ENCODE assay signal across 18 cellular contexts in genomic region chrY:7448691-7449090, GRCh38.
DNase-seq lines count a peak whose midpoint lies in the region; ATAC-seq, FAIRE-seq and TF ChIP-seq lines count a peak whose summit lies in the region.
"Had no signal": no experiment of that assay in that cellular context is flagged by ENCODE, and none has a peak within 500 bp of the region (broad histone marks: within the 10 kb centered on the region; RNA-seq: fewer than 3 reads in every experiment).

No MANE protein-coding gene starts in this region.

- no peaks in the 10 kb centered on the region; the same call in 1 of the 2 replicates for H3K27me3 Mint-ChIP-seq in HFFc6 (ENCODE audit: insufficient read depth)
- H3K27me3 Mint-ChIP-seq in astrocyte (ENCODE audit: low read depth, unreplicated experiment) = no peaks in the 10 kb centered on the region

- H3K4me1 ChIP-seq in astrocyte (ENCODE audit: insufficient read depth, low read length) = peaks cover 2% of the 10 kb centered on the region
- H3K4me1 ChIP-seq in prostate gland (replicated peaks) = no peaks in the 10 kb centered on the region
- no peaks in the 10 kb centered on the region for H3K4me1 ChIP-seq in right lobe of liver
- H3K4me1 ChIP-seq: A549, BLaER1, Caco-2, HAP-1 had no signal

- no peak overlapping the region for H2AFZ ChIP-seq in astrocyte (ENCODE audit: low read depth, low read length)

- H3K9ac ChIP-seq in astrocyte (ENCODE audit: low read length) = no peak overlapping the region
- H3K9ac ChIP-seq: BLaER1 had no signal

- H3K9me3 ChIP-seq in astrocyte (ENCODE audit: insufficient read depth, low read depth, low read length) = no peaks in the 10 kb centered on the region
- H3K9me3 ChIP-seq in prostate gland = no peaks in the 10 kb centered on the region
- H3K9me3 ChIP-seq in right lobe of liver = no peaks in the 10 kb centered on the region
- H3K9me3 ChIP-seq: A549, BLaER1, Caco-2, HAP-1 had no signal

- H3K36me3 Mint-ChIP-seq in HFFc6 (ENCODE audit: low read depth) (peaks cover 8% of the 10 kb centered on the region; the same call in 1 of the 2 replicates), astrocyte (ENCODE audit: low read depth, unreplicated experiment) (no peaks in the 10 kb centered on the region)
- H3K36me3 Mint-ChIP-seq: CD8-positive, alpha-beta memory T cell had no signal

- H3K4me3 Mint-ChIP-seq in HFFc6 = peak overlapping the region; percentile 17; the same call in 1 of the 2 replicates
- H3K4me3 Mint-ChIP-seq in astrocyte (ENCODE audit: unreplicated experiment) = no peak overlapping the region
- H3K4me3 Mint-ChIP-seq: CD8-positive, alpha-beta memory T cell had no signal

- H3K79me2 ChIP-seq in astrocyte (ENCODE audit: insufficient read depth, low read length) = no peaks in the 10 kb centered on the region

- peaks cover 37% of the 10 kb centered on the region for H3K4me1 Mint-ChIP-seq in HFFc6 (ENCODE audit: low read depth)
- H3K4me1 Mint-ChIP-seq in astrocyte (ENCODE audit: low read depth, unreplicated experiment) = peaks cover 5% of the 10 kb centered on the region
- H3K4me1 Mint-ChIP-seq: CD8-positive, alpha-beta memory T cell had no signal

- no peak for FAIRE-seq in astrocyte (lab: Jason Lieb, UNC)
- FAIRE-seq: A549, GM19239, H1, HTR-8/SVneo, K562 had no signal

- H3K36me3 ChIP-seq in astrocyte (ENCODE audit: insufficient read depth, low read length) (no peaks in the 10 kb centered on the region), prostate gland (no peaks in the 10 kb centered on the region), right lobe of liver (no peaks in the 10 kb centered on the region)
- H3K36me3 ChIP-seq: BLaER1, HAP-1 had no signal

- DNase-seq in HFFc6 (no peak), astrocyte (ENCODE audit: low read depth) (no peak), prostate gland (ENCODE audit: low spot score) (no peak), right lobe of liver (no peak)
- DNase-seq: AML-193; Caco-2; CD8-positive, alpha-beta memory T cell; DND-41; GF-D8 had no signal

- TF ChIP-seq CTCF in HFFc6 (IDR thresholded peaks at IDR 0.05) = no peak
- no peak for TF ChIP-seq CTCF in astrocyte (IDR thresholded peaks at IDR 0.05; ENCODE audit: insufficient read depth, low read depth, low read length)
- TF ChIP-seq CTCF in prostate gland (IDR thresholded peaks at IDR 0.05) = no peak
- TF ChIP-seq CTCF in right lobe of liver (IDR thresholded peaks at IDR 0.05) = no peak

- intact Hi-C loops in prostate gland (cut with DNase I) = no loop called here
- intact Hi-C loops in right lobe of liver (cut with DNase I) = no loop called here

- peak overlapping the region; percentile 58 for H3K27ac ChIP-seq in astrocyte (ENCODE audit: low read depth, low read length)
- peak overlapping the region; percentile 18 to 23 for H3K27ac ChIP-seq in prostate gland
- no peak overlapping the region for H3K27ac ChIP-seq in right lobe of liver
- H3K27ac ChIP-seq: A549, BLaER1 had no signal

- ATAC-seq in HG03095 (IDR thresholded peaks at IDR 0.05; ENCODE audit: unreplicated experiment) (no peak), HG03039 (IDR thresholded peaks at IDR 0.05; ENCODE audit: unreplicated experiment) (no peak), right lobe of liver (no peak)
- ATAC-seq: A549, K562 had no signal

- H3K9me3 Mint-ChIP-seq in HFFc6 = peaks cover 7% of the 10 kb centered on the region
- peaks cover 7% of the 10 kb centered on the region for H3K9me3 Mint-ChIP-seq in astrocyte (ENCODE audit: unreplicated experiment)
- H3K9me3 Mint-ChIP-seq: CD8-positive, alpha-beta memory T cell had no signal

- no peak overlapping the region for H3K4me3 ChIP-seq in astrocyte (ENCODE audit: insufficient read depth, low read depth, low read length)
- H3K4me3 ChIP-seq in prostate gland = no peak overlapping the region
- no peak overlapping the region for H3K4me3 ChIP-seq in right lobe of liver
- H3K4me3 ChIP-seq: A549, BLaER1, HAP-1, K562 had no signal

- no peak overlapping the region for H3K4me2 ChIP-seq in astrocyte (ENCODE audit: low read length)
- H3K4me2 ChIP-seq: A549, BLaER1 had no signal

- 65% methylated on average over 3 of the region's 3 CpGs for WGBS in prostate gland
- WGBS in right lobe of liver (ENCODE audit: insufficient coverage, low coverage, low lambda C conversion rate, missing lambda C conversion rate) = no CpG with 5 or more reads among the region's 3 CpGs

- no peaks in the 10 kb centered on the region for H4K20me1 ChIP-seq in astrocyte (ENCODE audit: insufficient read depth, low read length)
- H4K20me1 ChIP-seq: BLaER1 had no signal

- TF ChIP-seq POLR2A in prostate gland (IDR thresholded peaks at IDR 0.05) (no peak), right lobe of liver (IDR thresholded peaks at IDR 0.05) (no peak)

- H3K27me3 ChIP-seq in astrocyte (ENCODE audit: insufficient read depth, low read length) = no peaks in the 10 kb centered on the region
- no peaks in the 10 kb centered on the region for H3K27me3 ChIP-seq in prostate gland (replicated peaks; ENCODE audit: insufficient read depth)
- no peaks in the 10 kb centered on the region for H3K27me3 ChIP-seq in right lobe of liver
- H3K27me3 ChIP-seq: BLaER1 had no signal

- H3K27ac Mint-ChIP-seq in HFFc6 (peak overlapping the region; percentile 65), astrocyte (ENCODE audit: unreplicated experiment) (no peak overlapping the region)
- H3K27ac Mint-ChIP-seq: CD8-positive, alpha-beta memory T cell had no signal

Comparison
In these comparisons a context has a peak if more than half of its experiments do, and no peak if none do; other contexts are left out.
1. H3K27ac ChIP-seq: peak in astrocyte (single experiment) and prostate gland (2 of 2); none in right lobe of liver (0 of 3).